In genomic region chr4:7156273-7157139, GRCh38 we compare ENCODE assay signal across 10 cellular contexts. TPM values are rescaled to one million over a fixed set of nuclear protein-coding genes. Genes with fewer than 3 reads are reported as not detected.
DNase-seq lines count a peak whose midpoint lies in the region; ATAC-seq and TF ChIP-seq lines count a peak whose summit lies in the region.
"Had no signal": no experiment of that assay in that cellular context is flagged by ENCODE, and none has a peak within 500 bp of the region (broad histone marks: within the 10 kb centered on the region; RNA-seq: fewer than 3 reads in every experiment).

No MANE protein-coding gene starts in this region.

- no peak overlapping the region for H4K8ac ChIP-seq in neuronal stem cell (ENCODE audit: low read depth, low read length)

- no peaks in the 10 kb centered on the region for H3K79me1 ChIP-seq in neuronal stem cell (ENCODE audit: low read depth, low read length)

- H2BK15ac ChIP-seq in neuronal stem cell (ENCODE audit: low read length): no peak overlapping the region

- no peak overlapping the region for H2BK5ac ChIP-seq in neuronal stem cell (ENCODE audit: low read length)

- H2AK5ac ChIP-seq in neuronal stem cell (ENCODE audit: low read depth, low read length): peak overlapping the region; percentile 29

- ATAC-seq in GM18861 (IDR thresholded peaks at IDR 0.05; ENCODE audit: unreplicated experiment): no peak

- peak overlapping the region; percentile 91 for H3K27ac ChIP-seq in RWPE1
- H3K27ac ChIP-seq in neuronal stem cell (replicated peaks; ENCODE audit: low read length): no peak overlapping the region

- TF ChIP-seq CTCF in BJ (IDR thresholded peaks at IDR 0.05; ENCODE audit: insufficient read depth, low read depth, low read length): peak; percentile 80
- peak; percentile 34 for TF ChIP-seq CTCF in RWPE1 (conservative IDR thresholded peaks at IDR 0.05; ENCODE audit: low read depth)
- TF ChIP-seq CTCF in fibroblast of the aortic adventitia (IDR thresholded peaks at IDR 0.05; ENCODE audit: insufficient read depth, low read length): peak; percentile 88

- no peak overlapping the region for H2AFZ ChIP-seq in neuronal stem cell (ENCODE audit: low read length)

- CTCF ChIA-PET in BJ (lab: Yijun Ruan, JAX) (interaction anchor here (0.7 to 2.1 kb wide), 15 partner anchors 9 to 143 kb away, joined by 3 to 9 read pairs (median 4); no protein-coding TSS in a partner anchor), RWPE1 (lab: Yijun Ruan, JAX) (interaction anchor here (0.7 kb wide), 1 partner anchor 587 kb away, joined by 5 read pairs; no protein-coding TSS in a partner anchor)

- no peaks in the 10 kb centered on the region for H3K9me3 ChIP-seq in neuronal stem cell (replicated peaks in 1 of 2; ENCODE audit: control insufficient read depth in 2 of 2, insufficient read depth in 1 of 2, low read depth in 1 of 2, low read length in 2 of 2)

- no peak overlapping the region for H3K23ac ChIP-seq in neuronal stem cell (ENCODE audit: low read depth, low read length, poor library complexity)

- H3K18ac ChIP-seq in neuronal stem cell (ENCODE audit: low read length): no peak overlapping the region

- no peaks in the 10 kb centered on the region for H3K36me3 ChIP-seq in BJ (ENCODE audit: control insufficient read depth, insufficient read depth, low read length)
- no peaks in the 10 kb centered on the region for H3K36me3 ChIP-seq in neuronal stem cell (replicated peaks in 1 of 2; ENCODE audit: control insufficient read depth in 2 of 2, insufficient read depth in 2 of 2, low read length in 2 of 2)

- DNase-seq in BJ (ENCODE audit: low read depth) (no peak), RWPE1 (ENCODE audit: low spot score) (no peak), fibroblast of the aortic adventitia (ENCODE audit: low read depth) (peak; percentile 48), neuronal stem cell (ENCODE audit: low spot score) (peak; percentile 33), NOMO-1 (lab: John Stamatoyannopoulos, UW; ENCODE audit: unreplicated experiment in 2 of 2) (no peak), NCI-H748 (lab: John Stamatoyannopoulos, UW; ENCODE audit: unreplicated experiment) (no peak)
- DNase-seq in stimulated activated naive CD4-positive, alpha-beta T cell treated with Interleukin-2 at 50 U/mL for 16 hours (lab: John Stamatoyannopoulos, UW): no peak
- DNase-seq: cortex of kidney had no signal

- H3K4me3 ChIP-seq in BJ (ENCODE audit: low read depth, low read length) (no peak overlapping the region), fibroblast of the aortic adventitia (ENCODE audit: low read depth, low read length) (no peak overlapping the region), neuronal stem cell (ENCODE audit: low read length in 2 of 2) (no peak overlapping the region)
- H3K4me3 ChIP-seq: skin epidermis had no signal

- peak overlapping the region; percentile 53 for H3K9ac ChIP-seq in neuronal stem cell (ENCODE audit: low read depth, low read length, poor library complexity)

- H3K4ac ChIP-seq in neuronal stem cell (ENCODE audit: low read length): no peak overlapping the region

- WGBS in neuronal stem cell (ENCODE audit: extremely low coverage in 2 of 2, insufficient read length in 2 of 2, insufficient replicate concordance in 1 of 2), 2 donors: no CpG with 5 or more reads among the region's 19 CpGs

- H2BK12ac ChIP-seq in neuronal stem cell (ENCODE audit: low read length): no peak overlapping the region

- H3K27me3 ChIP-seq in BJ (ENCODE audit: control insufficient read depth, insufficient read depth, low read length) (peaks cover 8% of the 10 kb centered on the region), neuronal stem cell (ENCODE audit: control insufficient read depth in 3 of 3, insufficient read depth in 3 of 3, low read depth in 1 of 3, low read length in 3 of 3) (peaks cover 0 to 27% (median 0%) of the 10 kb centered on the region in 3 experiments)

- no peak overlapping the region for H3K4me2 ChIP-seq in neuronal stem cell (ENCODE audit: insufficient read depth, low read length, poor library complexity, severe bottlenecking)

- H3K4me1 ChIP-seq in neuronal stem cell (ENCODE audit: control insufficient read depth in 2 of 2, insufficient read depth in 1 of 2, low read depth in 1 of 2, low read length in 2 of 2): peaks cover 0 to 14% of the 10 kb centered on the region in 2 donors

- H2BK120ac ChIP-seq in neuronal stem cell (ENCODE audit: low read depth, low read length): no peak overlapping the region

- POLR2A ChIA-PET in BJ (lab: Charles Lee) (interaction anchor here (0.6 kb wide), 1 partner anchor 1434 kb away, joined by 3 read pairs; no protein-coding TSS in a partner anchor), RWPE1 (lab: Yijun Ruan, JAX; ENCODE audit: low non-redundant PET) (no interaction called here)

- H4K91ac ChIP-seq in neuronal stem cell (ENCODE audit: low read depth, low read length, poor library complexity): no peak overlapping the region

- no peak overlapping the region for H3K14ac ChIP-seq in neuronal stem cell (ENCODE audit: low read length)

RNA-seq across cellular contexts. Expression of gene SORCS2, which starts 35.8 kb away (rescaled TPM):
- polyA plus RNA-seq in BJ (2011; rRNA removed): 0.59 and 0.63 TPM in 2 replicates
- polyA minus RNA-seq in BJ (2011; rRNA and poly(A)+ RNA removed): 0.14 and 0.51 TPM in 2 replicates
- total RNA-seq in fibroblast of the aortic adventitia (ENCODE audit: low replicate concordance): 0.27 and 5.4 TPM in 2 replicates
- polyA plus RNA-seq in neuronal stem cell (2013, experiment 1 of 2): 2.9 TPM
- 2.9 TPM for polyA plus RNA-seq in neuronal stem cell (2013, experiment 2 of 2)

Comparison
In these comparisons a context has a peak if more than half of its experiments do, and no peak if none do; other contexts are left out.
1. DNase-seq: peak in fibroblast of the aortic adventitia (single experiment) and neuronal stem cell (single experiment); none in BJ (single experiment), RWPE1 (single experiment), NOMO-1 (0 of 2), stimulated activated naive CD4-positive, alpha-beta T cell treated with Interleukin-2 at 50 U/mL for 16 hours (single experiment) and NCI-H748 (single experiment).
2. CTCF ChIP-seq: peak in every context shown above with its lines; median percentile 88 in fibroblast of the aortic adventitia; 80 in BJ; 34 in RWPE1.